In genomic region chr11:133406493-133406892, GRCh38 we compare ENCODE assay signal across 9 cellular contexts.
"Had no signal": no experiment of that assay in that cellular context is flagged by ENCODE, and none has a peak within 500 bp of the region (broad histone marks: within the 10 kb centered on the region; RNA-seq: fewer than 3 reads in every experiment).

No MANE protein-coding gene starts in this region.

- H3K9me3 ChIP-seq: HAP-1 had no signal

- H3K27ac ChIP-seq: GM23248 had no signal

- ATAC-seq: HCT116, K562 had no signal

- FAIRE-seq: HTR-8/SVneo, K562 had no signal

- H3K4me3 ChIP-seq: GM23248, HAP-1, K562 had no signal

- H3K36me3 ChIP-seq: HAP-1 had no signal

- H2AFZ ChIP-seq: GM23248 had no signal

- H3K4me1 ChIP-seq: HAP-1 had no signal

- DNase-seq: GM23248, GOT3, H7, HFFc6, IMR-90 had no signal

- H3K9ac ChIP-seq: GM23248 had no signal
